In genomic region chr10:30742471-30742870, GRCh38 we compare ENCODE assay signal across 10 cellular contexts.
DNase-seq lines count a peak whose midpoint lies in the region; ATAC-seq and TF ChIP-seq lines count a peak whose summit lies in the region.
"Had no signal": no experiment of that assay in that cellular context is flagged by ENCODE, and none has a peak within 500 bp of the region (broad histone marks: within the 10 kb centered on the region; RNA-seq: fewer than 3 reads in every experiment).

No MANE protein-coding gene starts in this region.

- intact Hi-C loops in A673 (cut with micrococcal nuclease; ENCODE audit: unreplicated experiment) = no loop called here

- POLR2A ChIA-PET in A673 (lab: Charles Lee; ENCODE audit: low non-redundant PET) = no interaction called here

- H3K9me3 ChIP-seq in A673 (ENCODE audit: low read depth, low read length, poor library complexity, severe bottlenecking) = no peaks in the 10 kb centered on the region
- H3K9me3 ChIP-seq: gastroesophageal sphincter had no signal

- no peak overlapping the region for H3K27ac ChIP-seq in A673 (ENCODE audit: low read depth, low read length, poor library complexity, severe bottlenecking)
- H3K27ac ChIP-seq: gastroesophageal sphincter had no signal

- H3K4me1 ChIP-seq in A673 (ENCODE audit: insufficient read depth, low read length, poor library complexity, severe bottlenecking) = no peaks in the 10 kb centered on the region
- H3K4me1 ChIP-seq: gastroesophageal sphincter had no signal

- TF ChIP-seq CTCF in A673 (conservative IDR thresholded peaks at IDR 0.05; ENCODE audit: low read depth, low read length) = no peak

- H3K4me3 ChIP-seq in A673 (ENCODE audit: low read depth, low read length, poor library complexity, severe bottlenecking) = no peak overlapping the region
- H3K4me3 ChIP-seq: gastroesophageal sphincter had no signal

- CTCF ChIA-PET in A673 (lab: Charles Lee) = no interaction called here

- BruUV-seq in A673 (replicated peaks; lab: Mats Ljungman, UMichigan) = no TSS peak

- DNase-seq in activated effector memory CD4-positive, alpha-beta T cell treated with anti-CD3 and anti-CD28 coated beads, Interleukin-2, amount 50 U/mL, for 16 hours = peak; percentile 67
- no peak for DNase-seq in activated effector memory CD4-positive, alpha-beta T cell treated with Interleukin-2 at 50 U/mL for 16 hours
- DNase-seq in A673 (ENCODE audit: low spot score) = no peak
- no peak for DNase-seq in anterior cingulate cortex (lab: John Stamatoyannopoulos, UW)
- no peak for DNase-seq in cerebellar nuclear complex (lab: John Stamatoyannopoulos, UW)
- DNase-seq in stimulated activated CD4-positive, alpha-beta T cell treated with anti-CD3 and anti-CD28 coated beads, Interleukin-4, amount 100 ng/mL, for 1 hour = no peak
- DNase-seq: mesendoderm had no signal

- peak; percentile 90 for ATAC-seq in HG02623 (IDR thresholded peaks at IDR 0.05; ENCODE audit: unreplicated experiment)
- ATAC-seq in HG03521 (IDR thresholded peaks at IDR 0.05; ENCODE audit: unreplicated experiment) = peak; percentile 74
- ATAC-seq: gastroesophageal sphincter had no signal

- no peaks in the 10 kb centered on the region for H3K36me3 ChIP-seq in A673 (ENCODE audit: insufficient read depth, low read length, poor library complexity, severe bottlenecking)
- H3K36me3 ChIP-seq: gastroesophageal sphincter had no signal

- H3K27me3 ChIP-seq in A673 (replicated peaks; ENCODE audit: insufficient read depth, low read depth, low read length, poor library complexity) = no peaks in the 10 kb centered on the region
- H3K27me3 ChIP-seq: gastroesophageal sphincter had no signal
